8 cellular contexts compared by ENCODE assay signal in genomic region chrX:101051549-101052302, GRCh38. TPM values are rescaled to one million over a fixed set of nuclear protein-coding genes. Genes with fewer than 3 reads are reported as not detected.
A peak's percentile ranks its signal among the peaks of the same experiment; 100 is the strongest.
DNase-seq lines count a peak whose midpoint lies in the region; ATAC-seq and TF ChIP-seq lines count a peak whose summit lies in the region.

Gene TRMT2B, minus strand, starts transcription at chrX:101052111. Its CDS starts 9,822 bp downstream, at chrX:101042289.

- peak within 1 kb of the TSS; percentile 73 for H3K27ac ChIP-seq in layer of hippocampus (ENCODE audit: low read depth, low read length)

- DNase-seq in AG20443 (ENCODE audit: low spot score), result peak; percentile 84
- DNase-seq in NCI-H345 treated with DMSO at 0.1 percent for 48 hours (lab: John Stamatoyannopoulos, UW; ENCODE audit: unreplicated experiment), result peak; percentile 60
- DNase-seq in activated CD4-positive, alpha-beta T cell treated with anti-CD3 and anti-CD28 coated beads for 1 hour, result peak; percentile 65
- DNase-seq in chondrocyte (ENCODE audit: low spot score), result peak; percentile 93
- DNase-seq in stimulated activated CD4-positive, alpha-beta T cell treated with anti-CD3 and anti-CD28 coated beads, Interleukin-1b, Interleukin-23, amount 100 ng/mL, for 24 hours (ENCODE audit: low read depth in 4 of 4, low spot score in 1 of 4), result peak; percentile 39 to 74 (median 60)

- H3K27me3 Mint-ChIP-seq in chondrocyte (ENCODE audit: low read depth), result no peaks in the 10 kb centered on the region

- H3K4me1 Mint-ChIP-seq in chondrocyte (ENCODE audit: low read depth), result peaks cover 8% of the 10 kb centered on the region

- TF ChIP-seq CTCF in chondrocyte (IDR thresholded peaks at IDR 0.05), result no peak

- H3K27ac Mint-ChIP-seq in chondrocyte (ENCODE audit: unreplicated experiment), result peak within 1 kb of the TSS; percentile 93

- peaks cover 4% of the 10 kb centered on the region for H3K9me3 Mint-ChIP-seq in chondrocyte (ENCODE audit: low read depth)

- H3K4me3 Mint-ChIP-seq in chondrocyte (ENCODE audit: unreplicated experiment), result peak within 1 kb of the TSS; percentile 87

- no peaks in the 10 kb centered on the region for H3K27me3 ChIP-seq in layer of hippocampus (ENCODE audit: control insufficient read depth, insufficient read depth, low read length)

- ATAC-seq in GM19023 (IDR thresholded peaks at IDR 0.05; ENCODE audit: unreplicated experiment) (peak; percentile 96), HG03196 (IDR thresholded peaks at IDR 0.05; ENCODE audit: unreplicated experiment) (peak; percentile 95)

- peaks cover 2% of the 10 kb centered on the region for H3K36me3 Mint-ChIP-seq in chondrocyte (ENCODE audit: low read depth)

RNA-seq across cellular contexts. Expression of gene TRMT2B, which starts in this region (rescaled TPM):
- 9.5 to 13.1 TPM (median 9.9 TPM) in 3 replicates for total RNA-seq in chondrocyte

Comparison
In these comparisons a context has a peak if more than half of its experiments do, and no peak if none do; other contexts are left out.
1. Peak in every context shown above with its lines: DNase-seq, ATAC-seq and H3K27ac ChIP-seq.